ENCODE assay signal across 16 cellular contexts in genomic region chr17:73942668-73943415, GRCh38.
DNase-seq lines count a peak whose midpoint lies in the region; ATAC-seq and TF ChIP-seq lines count a peak whose summit lies in the region.
"Had no signal": no experiment of that assay in that cellular context is flagged by ENCODE, and none has a peak within 500 bp of the region (broad histone marks: within the 10 kb centered on the region; RNA-seq: fewer than 3 reads in every experiment).

No MANE protein-coding gene starts in this region.

- no peak overlapping the region for H3K27ac ChIP-seq in endodermal cell (ENCODE audit: low read depth, low read length)
- H3K27ac ChIP-seq: GM23248 had no signal

- H3K9me3 Mint-ChIP-seq in endodermal cell (no peaks in the 10 kb centered on the region), osteocyte (ENCODE audit: unreplicated experiment) (no peaks in the 10 kb centered on the region)

- no peak overlapping the region for H3K4me3 ChIP-seq in endodermal cell (ENCODE audit: low read length)
- H3K4me3 ChIP-seq: GM23248 had no signal

- H3K27ac Mint-ChIP-seq in endodermal cell = no peak overlapping the region
- no peak overlapping the region for H3K27ac Mint-ChIP-seq in osteocyte (ENCODE audit: unreplicated experiment)
- H3K27ac Mint-ChIP-seq: CD4-positive, alpha-beta memory T cell had no signal

- H3K9me3 ChIP-seq in endodermal cell (ENCODE audit: control insufficient read depth, low read length) = no peaks in the 10 kb centered on the region

- H3K9ac ChIP-seq in endodermal cell (ENCODE audit: extremely low read depth, low read length, poor library complexity, severe bottlenecking) = no peak overlapping the region
- H3K9ac ChIP-seq: GM23248 had no signal

- no peak for TF ChIP-seq CTCF in endodermal cell (conservative IDR thresholded peaks at IDR 0.05)
- no peak for TF ChIP-seq CTCF in osteocyte (IDR thresholded peaks at IDR 0.05)

- no peaks in the 10 kb centered on the region for H3K4me1 ChIP-seq in endodermal cell (ENCODE audit: control insufficient read depth, insufficient read depth, low read length)

- H3K27me3 Mint-ChIP-seq in endodermal cell (ENCODE audit: insufficient read depth) (peaks cover 51% of the 10 kb centered on the region), osteocyte (ENCODE audit: unreplicated experiment) (peaks cover 2% of the 10 kb centered on the region)

- no peaks in the 10 kb centered on the region for H3K36me3 Mint-ChIP-seq in endodermal cell (ENCODE audit: low read depth)
- H3K36me3 Mint-ChIP-seq in osteocyte (ENCODE audit: unreplicated experiment) = no peaks in the 10 kb centered on the region
- H3K36me3 Mint-ChIP-seq: CD4-positive, alpha-beta memory T cell had no signal

- DNase-seq in ecto neural progenitor cell (ENCODE audit: low spot score) = peak; percentile 40
- DNase-seq in endodermal cell = peak; percentile 28
- peak; percentile 78 for DNase-seq in osteocyte (ENCODE audit: extremely low spot score, unreplicated experiment)
- no peak for DNase-seq in NCI-H1417 (lab: John Stamatoyannopoulos, UW)
- DNase-seq: C1 segment of cervical spinal cord; Calu3; CD4-positive, alpha-beta memory T cell; COR-L47; DMS53; DMS79 treated with DMSO at 0.1 percent for 48 hours; GF-D8; GM23248; H7; HCEC 1CT had no signal

- H3K27me3 ChIP-seq in endodermal cell (ENCODE audit: control insufficient read depth, insufficient read depth, low read length, poor library complexity, severe bottlenecking) = no peaks in the 10 kb centered on the region

- H3K36me3 ChIP-seq in endodermal cell (ENCODE audit: control insufficient read depth, insufficient read depth, low read length) = no peaks in the 10 kb centered on the region

- H3K4me3 Mint-ChIP-seq in endodermal cell (no peak overlapping the region), osteocyte (ENCODE audit: unreplicated experiment) (no peak overlapping the region)
- H3K4me3 Mint-ChIP-seq: CD4-positive, alpha-beta memory T cell had no signal

- WGBS in endodermal cell (ENCODE audit: insufficient coverage in 1 of 2, insufficient read length in 1 of 2), 2 experiments = 93 to 96% methylated on average over 4 to 7 of the region's 7 CpGs

- no peak for ATAC-seq in GM19324 (IDR thresholded peaks at IDR 0.05; ENCODE audit: low FRiP score, unreplicated experiment)
- ATAC-seq in GM18861 (IDR thresholded peaks at IDR 0.05; ENCODE audit: unreplicated experiment) = no peak

- no peaks in the 10 kb centered on the region for H3K4me1 Mint-ChIP-seq in endodermal cell
- no peaks in the 10 kb centered on the region for H3K4me1 Mint-ChIP-seq in osteocyte (ENCODE audit: unreplicated experiment)
- H3K4me1 Mint-ChIP-seq: CD4-positive, alpha-beta memory T cell had no signal

Comparison
In these comparisons a context has a peak if more than half of its experiments do, and no peak if none do; other contexts are left out.
1. DNase-seq: peak in ecto neural progenitor cell (single experiment), endodermal cell (single experiment) and osteocyte (single experiment); none in NCI-H1417 (0 of 3).